27 cellular contexts compared by ENCODE assay signal in the genomic region with DNA sequence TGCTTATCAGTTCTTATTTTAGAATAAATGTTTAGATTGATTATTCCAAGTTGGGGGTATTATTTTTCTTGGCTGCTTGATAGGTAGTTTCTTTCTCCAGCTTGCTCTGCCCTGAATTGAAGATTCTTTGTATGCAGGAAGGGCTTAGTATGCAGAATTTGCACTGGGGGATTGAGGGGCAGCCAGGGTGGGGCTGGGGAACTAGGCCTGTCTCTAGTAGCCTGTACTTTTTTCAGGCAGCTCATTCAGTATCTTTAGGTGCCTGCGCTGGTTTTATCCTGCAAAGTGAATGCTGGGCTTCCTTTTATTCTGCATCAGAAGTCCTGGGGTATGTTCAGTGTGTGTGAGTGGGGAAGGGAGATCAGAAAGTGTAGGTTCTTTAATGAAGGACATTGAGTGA.
"Had no signal": no experiment of that assay in that cellular context is flagged by ENCODE, and none has a peak within 500 bp of the region (broad histone marks: within the 10 kb centered on the region; RNA-seq: fewer than 3 reads in every experiment).

No MANE protein-coding gene starts in this region.

- H3K4me1 ChIP-seq: gastrocnemius medialis, lower lobe of right lung, psoas muscle, thyroid gland, vagina had no signal

- H3K27ac ChIP-seq: epithelial cell of prostate, gastrocnemius medialis, lower lobe of right lung, ovary, psoas muscle, sigmoid colon, stomach, thyroid gland, vagina had no signal

- H3K4me1 Mint-ChIP-seq: nephron; stimulated activated effector memory CD8-positive, alpha-beta T cell treated with anti-CD3 and anti-CD28 coated beads, Interleukin-12 subunit alpha, Interleukin-12 subunit beta, amount 100 ng/mL, for 72 hours had no signal

- H3K27me3 ChIP-seq: gastrocnemius medialis, ovary, sigmoid colon, stomach, thyroid gland, vagina had no signal

- H3K4me3 Mint-ChIP-seq: dendritic cell treated with granulocyte-macrophage colony-stimulating factor and Interleukin-4, amounts not matched to agents 40 ng/mL and 50 ng/mL, for 4 days; endodermal cell; naive thymus-derived CD4-positive, alpha-beta T cell; nephron; stimulated activated effector memory CD8-positive, alpha-beta T cell treated with anti-CD3 and anti-CD28 coated beads, Interleukin-12 subunit alpha, Interleukin-12 subunit beta, amount 100 ng/mL, for 72 hours had no signal

- H3K36me3 Mint-ChIP-seq: naive thymus-derived CD4-positive, alpha-beta T cell; stimulated activated effector memory CD8-positive, alpha-beta T cell treated with anti-CD3 and anti-CD28 coated beads, Interleukin-12 subunit alpha, Interleukin-12 subunit beta, amount 100 ng/mL, for 72 hours had no signal

- ATAC-seq: esophagus mucosa; gastrocnemius medialis; left ventricle myocardium superior; lower lobe of right lung; naive thymus-derived CD4-positive, alpha-beta T cell; psoas muscle; right cardiac atrium; stimulated activated effector memory CD8-positive, alpha-beta T cell treated with anti-CD3 and anti-CD28 coated beads, Interleukin-12 subunit alpha, Interleukin-12 subunit beta, amount 100 ng/mL, for 72 hours had no signal

- DNase-seq: effector CD8-positive, alpha-beta T cell; endodermal cell; foreskin fibroblast; gastrocnemius medialis; head of caudate nucleus; left ventricle myocardium superior; lower lobe of right lung; midbrain; naive thymus-derived CD4-positive, alpha-beta T cell; occipital lobe; ovary; posterior cingulate gyrus; psoas muscle; right cardiac atrium; sigmoid colon; stimulated activated CD4-positive, alpha-beta T cell treated with anti-CD3 and anti-CD28 coated beads, Interleukin-2, amount 100 ng/mL, for 24 hours; stimulated activated CD4-positive, alpha-beta T cell treated with anti-CD3 and anti-CD28 coated beads, Interleukin-4, amount 100 ng/mL, for 24 hours; stimulated activated naive CD4-positive, alpha-beta T cell treated with Interleukin-2 at 50 U/mL for 16 hours; stomach; thyroid gland; trophoblast cell had no signal

- H3K27ac Mint-ChIP-seq: dendritic cell treated with granulocyte-macrophage colony-stimulating factor and Interleukin-4, amounts not matched to agents 40 ng/mL and 50 ng/mL, for 4 days; endodermal cell; naive thymus-derived CD4-positive, alpha-beta T cell; stimulated activated effector memory CD8-positive, alpha-beta T cell treated with anti-CD3 and anti-CD28 coated beads, Interleukin-12 subunit alpha, Interleukin-12 subunit beta, amount 100 ng/mL, for 72 hours had no signal

- H3K36me3 ChIP-seq: gastrocnemius medialis, lower lobe of right lung, ovary, sigmoid colon, stomach, thyroid gland, vagina had no signal

- H3K9me3 Mint-ChIP-seq: dendritic cell treated with granulocyte-macrophage colony-stimulating factor and Interleukin-4, amounts not matched to agents 40 ng/mL and 50 ng/mL, for 4 days; stimulated activated effector memory CD8-positive, alpha-beta T cell treated with anti-CD3 and anti-CD28 coated beads, Interleukin-12 subunit alpha, Interleukin-12 subunit beta, amount 100 ng/mL, for 72 hours had no signal

- H3K4me3 ChIP-seq: gastrocnemius medialis, lower lobe of right lung, ovary, psoas muscle, sigmoid colon, stomach, thyroid gland, vagina had no signal

- H3K27me3 Mint-ChIP-seq: dendritic cell treated with granulocyte-macrophage colony-stimulating factor and Interleukin-4, amounts not matched to agents 40 ng/mL and 50 ng/mL, for 4 days had no signal

- H3K9me3 ChIP-seq: gastrocnemius medialis, lower lobe of right lung, stomach, thyroid gland, vagina had no signal
